ENCODE assay signal across 1 cellular context in the genomic region with DNA sequence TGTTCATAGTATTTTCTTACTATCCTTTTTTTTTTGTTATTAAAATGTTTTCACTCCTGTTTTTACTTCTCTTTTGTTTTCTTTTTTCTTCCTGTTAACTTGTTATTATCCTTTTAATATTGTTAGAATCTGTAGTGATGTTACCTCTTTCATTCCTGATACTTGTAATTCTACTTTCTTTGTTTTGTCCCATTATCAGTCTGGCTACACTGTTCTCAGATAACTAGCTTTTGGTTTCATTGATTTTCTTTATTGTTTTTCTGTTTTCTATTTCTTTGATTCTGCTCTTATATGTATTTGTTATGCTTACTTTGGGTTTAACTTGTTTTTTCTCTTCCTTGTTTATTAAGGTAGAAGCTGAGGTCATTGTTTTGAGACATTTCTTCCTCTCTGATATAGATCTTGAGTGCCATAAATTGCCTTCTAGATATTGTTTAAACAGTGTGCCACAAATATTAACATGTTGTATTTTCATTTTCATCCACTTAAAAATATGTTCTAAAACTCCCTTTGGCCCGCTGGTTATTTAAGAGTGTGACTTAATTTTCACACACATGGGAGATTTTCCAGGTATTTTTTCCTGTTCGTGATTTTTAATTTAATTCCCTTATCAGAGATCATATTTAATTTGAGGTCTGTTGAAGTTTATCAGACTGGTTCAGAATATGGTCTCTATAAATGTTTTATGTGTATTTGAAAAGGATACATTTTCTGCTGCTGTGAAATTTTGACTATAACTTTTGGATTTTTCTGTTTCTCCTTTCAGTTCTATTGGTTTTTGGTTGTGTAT.
TF ChIP-seq lines count a peak whose summit lies in the region.

No MANE protein-coding gene starts in this region.

TF ChIP-seq in A549, 52 proteins besides CTCF, POLR2A, EP300 and RAD21 (continued from another document):
- TF ChIP-seq RCOR1 (IDR thresholded peaks at IDR 0.05; ENCODE audit: low read depth, low read length) (no peak), NFE2L2 (conservative IDR thresholded peaks at IDR 0.05; ENCODE audit: low read length) (no peak), HOXA7 (CRISPR knock-in tag; IDR thresholded peaks at IDR 0.05) (no peak), KDM1A (IDR thresholded peaks at IDR 0.05; ENCODE audit: low read depth) (no peak), BHLHE40 (IDR thresholded peaks at IDR 0.05; ENCODE audit: low read depth, low read length) (no peak), EHMT2 (IDR thresholded peaks at IDR 0.05; ENCODE audit: low read depth) (no peak), SREBF2 (IDR thresholded peaks at IDR 0.05) (no peak), HOXB5 (CRISPR knock-in tag; IDR thresholded peaks at IDR 0.05) (no peak)
- TF ChIP-seq, protein P1, sequence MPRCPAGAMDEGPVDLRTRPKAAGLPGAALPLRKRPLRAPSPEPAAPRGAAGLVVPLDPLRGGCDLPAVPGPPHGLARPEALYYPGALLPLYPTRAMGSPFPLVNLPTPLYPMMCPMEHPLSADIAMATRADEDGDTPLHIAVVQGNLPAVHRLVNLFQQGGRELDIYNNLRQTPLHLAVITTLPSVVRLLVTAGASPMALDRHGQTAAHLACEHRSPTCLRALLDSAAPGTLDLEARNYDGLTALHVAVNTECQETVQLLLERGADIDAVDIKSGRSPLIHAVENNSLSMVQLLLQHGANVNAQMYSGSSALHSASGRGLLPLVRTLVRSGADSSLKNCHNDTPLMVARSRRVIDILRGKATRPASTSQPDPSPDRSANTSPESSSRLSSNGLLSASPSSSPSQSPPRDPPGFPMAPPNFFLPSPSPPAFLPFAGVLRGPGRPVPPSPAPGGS (IDR thresholded peaks at IDR 0.05): no peak
TF ChIP-seq in A549: peak in this region for 0.
